Comparison of ENCODE assay signal across 9 cellular contexts in genomic region chr17:27937026-27937546, GRCh38.
"Had no signal": no experiment of that assay in that cellular context is flagged by ENCODE, and none has a peak within 500 bp of the region (broad histone marks: within the 10 kb centered on the region; RNA-seq: fewer than 3 reads in every experiment).

No MANE protein-coding gene starts in this region.

- ATAC-seq: GM23338, HCT116 had no signal

- H3K9me3 ChIP-seq: HAP-1 had no signal

- H3K4me3 ChIP-seq: GM23338, HAP-1 had no signal

- H2AFZ ChIP-seq: GM23338 had no signal

- FAIRE-seq: HTR-8/SVneo had no signal

- DNase-seq: H7, HFFc6, IMR-90, KBM-7 had no signal

- H3K4me1 ChIP-seq: HAP-1 had no signal

- H3K27ac ChIP-seq: KMS-11 had no signal

- H3K4me2 ChIP-seq: GM23338, KMS-11 had no signal

- H3K36me3 ChIP-seq: HAP-1 had no signal

- H3K9ac ChIP-seq: KMS-11 had no signal
